In the genomic region with DNA sequence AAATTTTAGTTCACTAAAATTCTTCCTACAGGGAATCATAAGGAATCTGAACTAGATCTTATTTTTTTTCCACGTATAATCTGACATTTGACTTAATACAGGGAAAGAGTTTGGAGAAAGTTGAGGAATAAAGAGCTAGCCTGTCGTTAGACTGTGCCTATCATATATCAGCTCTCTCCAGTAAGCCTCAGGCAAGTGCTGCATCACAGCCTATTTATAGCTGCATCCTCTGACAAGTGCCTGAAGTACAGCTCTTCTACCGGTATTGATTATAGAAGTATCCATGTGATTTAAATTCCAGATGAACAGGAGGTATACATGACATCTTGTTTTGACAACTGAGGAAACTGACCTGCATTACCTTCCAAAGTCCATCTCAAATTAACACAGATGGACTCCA, we compare ENCODE assay signal across 24 cellular contexts.
DNase-seq lines count a peak whose midpoint lies in the region; ATAC-seq and TF ChIP-seq lines count a peak whose summit lies in the region.
"Had no signal": no experiment of that assay in that cellular context is flagged by ENCODE, and none has a peak within 500 bp of the region (broad histone marks: within the 10 kb centered on the region; RNA-seq: fewer than 3 reads in every experiment).

No MANE protein-coding gene starts in this region.

- in situ Hi-C loops in ACHN (cut with HindIII; ENCODE audit: low pct_ligation_motif_present, low pct_unique_long_range_greater_than_20kb, low sequenced_read_pairs) = no loop called here

- peak overlapping the region; percentile 74 for H3K27ac ChIP-seq in cardiac muscle cell
- H3K27ac ChIP-seq in left ventricle myocardium inferior (replicated peaks) = no peak overlapping the region
- no peak overlapping the region for H3K27ac ChIP-seq in SJCRH30
- H3K27ac ChIP-seq in heart right ventricle = no peak overlapping the region
- H3K27ac ChIP-seq in skeletal muscle tissue (ENCODE audit: low read depth, low read length) = no peak overlapping the region
- H3K27ac ChIP-seq: ascending aorta; BLaER1 treated with 17β-estradiol and CSF1 and Interleukin-3, amounts not matched to agents 10 nM and 100 nM; pancreas; right lobe of liver had no signal

- H3K4me3 ChIP-seq in cardiac muscle cell (no peak overlapping the region), left ventricle myocardium inferior (no peak overlapping the region), SJCRH30 (no peak overlapping the region), heart right ventricle (peak overlapping the region in 4 of 10 donors; percentile 1 to 9 (median 4)), skeletal muscle tissue (ENCODE audit: low read length in 3 of 3) (peak overlapping the region; percentile 28 to 63 (median 28))
- H3K4me3 ChIP-seq: ascending aorta; BLaER1 treated with 17β-estradiol and CSF1 and Interleukin-3, amounts not matched to agents 10 nM and 100 nM; mucosa of descending colon; pancreas; right lobe of liver had no signal

- H3K36me3 ChIP-seq in cardiac muscle cell (no peaks in the 10 kb centered on the region), left ventricle myocardium inferior (no peaks in the 10 kb centered on the region), SJCRH30 (no peaks in the 10 kb centered on the region), heart right ventricle (no peaks in the 10 kb centered on the region), skeletal muscle tissue (ENCODE audit: control insufficient read depth in 3 of 3, insufficient read depth in 3 of 3, low read length in 3 of 3) (no peaks in the 10 kb centered on the region)
- H3K36me3 ChIP-seq: ascending aorta; BLaER1 treated with 17β-estradiol and CSF1 and Interleukin-3, amounts not matched to agents 10 nM and 100 nM; pancreas; right lobe of liver had no signal

- H3K27me3 ChIP-seq in cardiac muscle cell = no peaks in the 10 kb centered on the region
- no peaks in the 10 kb centered on the region for H3K27me3 ChIP-seq in left ventricle myocardium inferior (ENCODE audit: low read depth)
- no peaks in the 10 kb centered on the region for H3K27me3 ChIP-seq in SJCRH30
- H3K27me3 ChIP-seq in heart right ventricle = no peaks in the 10 kb centered on the region
- H3K27me3 ChIP-seq in skeletal muscle tissue (ENCODE audit: control insufficient read depth in 3 of 3, insufficient read depth in 3 of 3, low read length in 3 of 3) = no peaks in the 10 kb centered on the region
- H3K27me3 ChIP-seq: ascending aorta; BLaER1 treated with 17β-estradiol and CSF1 and Interleukin-3, amounts not matched to agents 10 nM and 100 nM; pancreas; right lobe of liver had no signal

- H3K4me1 ChIP-seq in cardiac muscle cell (ENCODE audit: low read depth) (peaks cover 27% of the 10 kb centered on the region), left ventricle myocardium inferior (peaks cover 16% of the 10 kb centered on the region), SJCRH30 (no peaks in the 10 kb centered on the region), heart right ventricle (no peaks in the 10 kb centered on the region), skeletal muscle tissue (ENCODE audit: control insufficient read depth in 3 of 3, insufficient read depth in 3 of 3, low read length in 3 of 3) (no peaks in the 10 kb centered on the region)
- H3K4me1 ChIP-seq: ascending aorta; BLaER1 treated with 17β-estradiol and CSF1 and Interleukin-3, amounts not matched to agents 10 nM and 100 nM; Caco-2; pancreas; right lobe of liver had no signal

- H3K9me3 ChIP-seq in cardiac muscle cell (ENCODE audit: low read depth) = no peaks in the 10 kb centered on the region
- no peaks in the 10 kb centered on the region for H3K9me3 ChIP-seq in left ventricle myocardium inferior (replicated peaks)
- no peaks in the 10 kb centered on the region for H3K9me3 ChIP-seq in SJCRH30 (replicated peaks)
- peaks cover 0 to 3% (median 0%) of the 10 kb centered on the region in 11 donors for H3K9me3 ChIP-seq in heart right ventricle
- H3K9me3 ChIP-seq in skeletal muscle tissue (ENCODE audit: control insufficient read depth in 3 of 3, low read length in 3 of 3) = no peaks in the 10 kb centered on the region
- H3K9me3 ChIP-seq: ascending aorta; BLaER1 treated with 17β-estradiol and CSF1 and Interleukin-3, amounts not matched to agents 10 nM and 100 nM; Caco-2; mucosa of descending colon; pancreas; right lobe of liver had no signal

- DNase-seq in cardiac muscle cell (ENCODE audit: low read depth in 1 of 2, low spot score in 1 of 2) (peak in 1 of 2 donors; percentile 81), left ventricle myocardium inferior (no peak), SJCRH30 (peak; percentile 7 to 20), heart right ventricle (peak in 1 of 2 donors; percentile 16), ACHN (no peak)
- DNase-seq: Caco-2; cerebellar nuclear complex; DND-41; mucosa of descending colon; NCI-H2107; NCI-H526; nephron progenitor cell; pancreas; right lobe of liver; RPMI8226; stimulated activated naive CD8-positive, alpha-beta T cell treated with anti-CD3 and anti-CD28 coated beads, Interleukin-15, Interleukin-2, amounts not matched to agents 100 U/mL and 50 U/mL, for 24 hours; T1000 had no signal

- 20 to 26% methylated on average over 3 of the region's 3 CpGs for WGBS in heart right ventricle, 2 donors

- ATAC-seq in heart right ventricle = peak in 7 of 8 donors; percentile 84 to 96 (median 89)
- no peak for ATAC-seq in HG03439 (IDR thresholded peaks at IDR 0.05; ENCODE audit: unreplicated experiment)
- no peak for ATAC-seq in HG03280 (IDR thresholded peaks at IDR 0.05; ENCODE audit: unreplicated experiment)
- ATAC-seq: activated naive CD4-positive, alpha-beta T cell treated with anti-CD3 and anti-CD28 coated beads, Interleukin-2, amount 50 U/mL, for 72 hours; mucosa of descending colon; pancreas; right lobe of liver; stimulated activated naive CD8-positive, alpha-beta T cell treated with anti-CD3 and anti-CD28 coated beads, Interleukin-15, Interleukin-2, amounts not matched to agents 100 U/mL and 50 U/mL, for 24 hours; WTC11 had no signal

- intact Hi-C loops in left ventricle myocardium inferior (cut with micrococcal nuclease) = no loop called here
- intact Hi-C loops in heart right ventricle (cut with DNase I) = no loop called here

- peak overlapping the region in 2 of 3 donors; percentile 22 to 47 for H3K9ac ChIP-seq in skeletal muscle tissue (ENCODE audit: low read depth in 1 of 3, low read length in 3 of 3)
- H3K9ac ChIP-seq: BLaER1 treated with 17β-estradiol and CSF1 and Interleukin-3, amounts not matched to agents 10 nM and 100 nM had no signal

- TF ChIP-seq CTCF in cardiac muscle cell (IDR thresholded peaks at IDR 0.05; ENCODE audit: low read depth, low read length) (no peak), left ventricle myocardium inferior (IDR thresholded peaks at IDR 0.05; ENCODE audit: borderline replicate concordance) (no peak), heart right ventricle (IDR thresholded peaks at IDR 0.05) (no peak)

Comparison
In these comparisons a context has a peak if more than half of its experiments do, and no peak if none do; other contexts are left out.
1. DNase-seq: peak in SJCRH30 (2 of 2); none in left ventricle myocardium inferior (single experiment) and ACHN (single experiment).
2. H3K4me3 ChIP-seq: peak in skeletal muscle tissue (3 of 3); none in cardiac muscle cell (single experiment), left ventricle myocardium inferior (single experiment) and SJCRH30 (single experiment).
3. ATAC-seq: peak in heart right ventricle (7 of 8); none in HG03439 (single experiment) and HG03280 (single experiment).